19 cellular contexts compared by ENCODE assay signal in genomic region chr10:61960396-61961120, GRCh38. TPM values are rescaled to one million over a fixed set of nuclear protein-coding genes. Genes with fewer than 3 reads are reported as not detected.
DNase-seq lines count a peak whose midpoint lies in the region; ATAC-seq, FAIRE-seq and TF ChIP-seq lines count a peak whose summit lies in the region.
"Had no signal": no experiment of that assay in that cellular context is flagged by ENCODE, and none has a peak within 500 bp of the region (broad histone marks: within the 10 kb centered on the region; RNA-seq: fewer than 3 reads in every experiment).

No MANE protein-coding gene starts in this region.

- H3K79me1 ChIP-seq in IMR-90 (ENCODE audit: low read depth in 1 of 2, low read length in 2 of 2) = peaks cover 39 to 55% of the 10 kb centered on the region in 2 experiments

- no peaks in the 10 kb centered on the region for H3K9me3 Mint-ChIP-seq in activated T-helper 17 cell treated with anti-CD3 and anti-CD28 coated beads, Interleukin-2, amount 50 U/mL, for 72 hours
- H3K9me3 Mint-ChIP-seq: endodermal cell had no signal

- FAIRE-seq in HepG2 (lab: Jason Lieb, UNC) = no peak
- FAIRE-seq: kidney had no signal

- no peak overlapping the region for H3K23ac ChIP-seq in IMR-90 (ENCODE audit: low read depth, low read length)

- no peak overlapping the region for H3K56ac ChIP-seq in IMR-90 (ENCODE audit: extremely low read depth, insufficient read depth, low read length)

- dilution Hi-C loops in IMR-90 (cut with HindIII; ENCODE audit: low sequenced_read_pairs, unreplicated experiment) = no loop called here

- no TSS peak for BruUV-seq in HepG2 (replicated peaks; lab: Mats Ljungman, UMichigan)
- BruUV-seq in IMR-90 (replicated peaks; lab: Mats Ljungman, UMichigan) = no TSS peak

- no peak overlapping the region for H3K4me3 ChIP-seq in HepG2 (replicated peaks in 1 of 3; ENCODE audit: insufficient read depth in 1 of 3, low read depth in 2 of 3, low read length in 3 of 3)
- H3K4me3 ChIP-seq in right lobe of liver = no peak overlapping the region
- no peak overlapping the region for H3K4me3 ChIP-seq in IMR-90 (ENCODE audit: insufficient read depth, low read depth, low read length)
- H3K4me3 ChIP-seq in tibial artery = no peak overlapping the region
- H3K4me3 ChIP-seq: breast epithelium, coronary artery, lung, thyroid gland had no signal

- TF ChIP-seq CTCF in HepG2 (CRISPR knock-in tag; IDR thresholded peaks at IDR 0.05) (no peak), right lobe of liver (IDR thresholded peaks at IDR 0.05) (no peak), IMR-90 (conservative IDR thresholded peaks at IDR 0.05; ENCODE audit: low read depth, low read length) (no peak), tibial artery (IDR thresholded peaks at IDR 0.05) (no peak)

- no peaks in the 10 kb centered on the region for H4K20me1 ChIP-seq in HepG2 (ENCODE audit: insufficient read depth, low read length)
- H4K20me1 ChIP-seq in IMR-90 (ENCODE audit: insufficient read depth, low read length) = peaks cover 8% of the 10 kb centered on the region; the same call in 1 of the 2 replicates

- no peak overlapping the region; the same call in 1 of the 2 replicates for H4K5ac ChIP-seq in IMR-90 (ENCODE audit: low read depth, low read length)

- H3K9me1 ChIP-seq in IMR-90 (ENCODE audit: insufficient read depth, low read length) = peaks cover 17% of the 10 kb centered on the region

- no peak for TF ChIP-seq RAD21 in HepG2 (CRISPR knock-in tag; IDR thresholded peaks at IDR 0.05)
- no peak for TF ChIP-seq RAD21 in IMR-90 (IDR thresholded peaks at IDR 0.05; ENCODE audit: low read length)

- H3K4me1 Mint-ChIP-seq in activated T-helper 17 cell treated with anti-CD3 and anti-CD28 coated beads, Interleukin-2, amount 50 U/mL, for 72 hours = peaks cover 40% of the 10 kb centered on the region

- H3K36me3 ChIP-seq in HepG2 (replicated peaks in 1 of 2; ENCODE audit: control insufficient read depth in 1 of 2, insufficient read depth in 2 of 2, low read length in 2 of 2) (peaks cover 8 to 15% of the 10 kb centered on the region in 2 experiments), right lobe of liver (no peaks in the 10 kb centered on the region), IMR-90 (ENCODE audit: control insufficient read depth, insufficient read depth, low read length) (peaks cover 26% of the 10 kb centered on the region), tibial artery (no peaks in the 10 kb centered on the region)
- H3K36me3 ChIP-seq: breast epithelium, thyroid gland had no signal

- H4K91ac ChIP-seq in IMR-90 (ENCODE audit: insufficient read depth, low read depth, low read length) = no peak overlapping the region

- no peak overlapping the region for H2AK5ac ChIP-seq in IMR-90 (ENCODE audit: low read depth, low read length)

- no peak overlapping the region for H3K14ac ChIP-seq in IMR-90 (replicated peaks; ENCODE audit: low read depth, low read length)

- peak overlapping the region; percentile 65 for H3K27ac Mint-ChIP-seq in activated T-helper 17 cell treated with anti-CD3 and anti-CD28 coated beads, Interleukin-2, amount 50 U/mL, for 72 hours
- H3K27ac Mint-ChIP-seq: endodermal cell had no signal

- DNase-seq in HepG2 (ENCODE audit: low spot score) (no peak), right lobe of liver (no peak), IMR-90 (peak; percentile 32), tibial artery (no peak), GF-D8 (lab: John Stamatoyannopoulos, UW) (no peak)
- DNase-seq: DMS53; endodermal cell; kidney; NCI-H1694 treated with DMSO at 0.1 percent for 48 hours; SHP77 treated with DMSO at 0.1 percent for 48 hours; stimulated activated CD4-positive, alpha-beta T cell treated with anti-CD3 and anti-CD28 coated beads, Interleukin-1b, Interleukin-23, amount 100 ng/mL, for 48 hours; stimulated activated naive CD4-positive, alpha-beta T cell treated with Interleukin-2 at 50 U/mL for 16 hours; thyroid gland had no signal

- no peak overlapping the region for H2AK9ac ChIP-seq in IMR-90 (replicated peaks; ENCODE audit: low read depth, low read length, poor library complexity)

- 100% methylated on average over 2 of the region's 2 CpGs for WGBS in HepG2 (ENCODE audit: low lambda C conversion rate)
- WGBS in right lobe of liver (ENCODE audit: insufficient coverage, low coverage, low lambda C conversion rate, missing lambda C conversion rate) = 100% methylated on average over 2 of the region's 2 CpGs
- 100% methylated on average over 1 of the region's 2 CpGs; no CpG with 5 or more reads in 1 of the 2 experiments for WGBS in IMR-90 (ENCODE audit: extremely low coverage in 2 of 2, insufficient read length in 1 of 2), 2 experiments

- no peak overlapping the region for H3K18ac ChIP-seq in IMR-90 (ENCODE audit: low read depth, low read length)

- no peaks in the 10 kb centered on the region for H3K27me3 ChIP-seq in HepG2 (ENCODE audit: control insufficient read depth in 1 of 2, insufficient read depth in 2 of 2, low read length in 2 of 2)
- no peaks in the 10 kb centered on the region for H3K27me3 ChIP-seq in right lobe of liver
- H3K27me3 ChIP-seq in IMR-90 (ENCODE audit: control insufficient read depth, insufficient read depth, low read length) = no peaks in the 10 kb centered on the region
- H3K27me3 ChIP-seq in tibial artery = no peaks in the 10 kb centered on the region
- H3K27me3 ChIP-seq: breast epithelium, thyroid gland had no signal

- TF ChIP-seq POLR2A in HepG2 (IDR thresholded peaks at IDR 0.05; ENCODE audit: insufficient read depth in 1 of 2, low read depth in 2 of 2, low read length in 2 of 2) (no peak), right lobe of liver (IDR thresholded peaks at IDR 0.05) (no peak), IMR-90 (IDR thresholded peaks at IDR 0.05; ENCODE audit: low read depth, low read length) (no peak)

- in situ Hi-C loops in HepG2 (cut with HindIII; ENCODE audit: extremely low pct_ligation_motif_present, low pct_unique_long_range_greater_than_20kb) (no loop called here), IMR-90 (cut with MboI; ENCODE audit: low sequenced_read_pairs) (no loop called here)

- peaks cover 16% of the 10 kb centered on the region for H3K79me2 ChIP-seq in HepG2 (ENCODE audit: insufficient read depth, low read length)

- no peak overlapping the region for H2BK5ac ChIP-seq in IMR-90 (ENCODE audit: low read depth, low read length, poor library complexity, severe bottlenecking)

- H2BK15ac ChIP-seq in IMR-90 (ENCODE audit: low read depth, low read length) = no peak overlapping the region

- no peak overlapping the region for H3K27ac ChIP-seq in HepG2 (ENCODE audit: extremely low read length, insufficient read depth, low read length)
- H3K27ac ChIP-seq in right lobe of liver = no peak overlapping the region
- no peak overlapping the region for H3K27ac ChIP-seq in IMR-90 (ENCODE audit: insufficient read depth, low read length)
- peak overlapping the region; percentile 8 to 37 for H3K27ac ChIP-seq in tibial artery
- H3K27ac ChIP-seq: breast epithelium, coronary artery, KMS-11, thyroid gland had no signal

- no peak overlapping the region for H3K9ac ChIP-seq in HepG2 (ENCODE audit: insufficient read depth, low read depth, low read length)
- H3K9ac ChIP-seq in IMR-90 (ENCODE audit: low read depth, low read length) = no peak overlapping the region
- H3K9ac ChIP-seq: KMS-11 had no signal

- CTCF ChIA-PET in HepG2 (lab: Yijun Ruan, JAX; ENCODE audit: low intra/inter-chr PET ratio, low total read pairs) = no interaction called here
- CTCF ChIA-PET in IMR-90 (lab: Yijun Ruan, JAX) = no interaction called here

- H3K4me2 ChIP-seq in HepG2 (ENCODE audit: low read depth, low read length) (no peak overlapping the region), IMR-90 (ENCODE audit: low read depth, low read length) (no peak overlapping the region)
- H3K4me2 ChIP-seq: KMS-11 had no signal

- H3K27me3 Mint-ChIP-seq in activated T-helper 17 cell treated with anti-CD3 and anti-CD28 coated beads, Interleukin-2, amount 50 U/mL, for 72 hours = no peaks in the 10 kb centered on the region

- intact Hi-C loops in HepG2 (cut with micrococcal nuclease; ENCODE audit: unreplicated experiment) = loop anchor here (10.0 kb wide), 2 partner anchors 126 to 304 kb away; partner anchors contain the start of gene RTKN2
- intact Hi-C loops in right lobe of liver (cut with DNase I) = no loop called here
- intact Hi-C loops in IMR-90 (cut with micrococcal nuclease) = no loop called here
- intact Hi-C loops in tibial artery (cut with DNase I; ENCODE audit: low total_unique reads) = no loop called here

- H2BK120ac ChIP-seq in IMR-90 (ENCODE audit: low read depth, low read length) = no peak overlapping the region

- H3K4me1 ChIP-seq in HepG2 (ENCODE audit: insufficient read depth, low read length) = peaks cover 43% of the 10 kb centered on the region
- peaks cover 0 to 27% (median 2%) of the 10 kb centered on the region in 4 donors for H3K4me1 ChIP-seq in right lobe of liver
- peaks cover 16% of the 10 kb centered on the region for H3K4me1 ChIP-seq in IMR-90 (ENCODE audit: control insufficient read depth, insufficient read depth, low read length)
- peaks cover 0 to 64% (median 7%) of the 10 kb centered on the region in 4 donors for H3K4me1 ChIP-seq in tibial artery
- H3K4me1 ChIP-seq: breast epithelium, thyroid gland had no signal

- H2BK20ac ChIP-seq in IMR-90 (ENCODE audit: low read depth, low read length) = no peak overlapping the region

- H3K4me3 Mint-ChIP-seq in activated T-helper 17 cell treated with anti-CD3 and anti-CD28 coated beads, Interleukin-2, amount 50 U/mL, for 72 hours = peak overlapping the region; percentile 56
- H3K4me3 Mint-ChIP-seq: endodermal cell had no signal

- H3K36me3 Mint-ChIP-seq in activated T-helper 17 cell treated with anti-CD3 and anti-CD28 coated beads, Interleukin-2, amount 50 U/mL, for 72 hours (ENCODE audit: low read depth) = peaks cover 83% of the 10 kb centered on the region

- no peaks in the 10 kb centered on the region for H3K9me3 ChIP-seq in HepG2 (ENCODE audit: low read length)
- H3K9me3 ChIP-seq in right lobe of liver = no peaks in the 10 kb centered on the region
- H3K9me3 ChIP-seq in IMR-90 (ENCODE audit: control insufficient read depth, insufficient read depth, low read length) = no peaks in the 10 kb centered on the region
- no peaks in the 10 kb centered on the region for H3K9me3 ChIP-seq in tibial artery
- H3K9me3 ChIP-seq: breast epithelium, thyroid gland had no signal

- no peak overlapping the region for H4K8ac ChIP-seq in IMR-90 (ENCODE audit: low read depth in 2 of 2, low read length in 2 of 2)

- POLR2A ChIA-PET in HepG2 (lab: Yijun Ruan, JAX) (no interaction called here), IMR-90 (lab: Charles Lee; ENCODE audit: unreplicated experiment) (no interaction called here)

- H3K4ac ChIP-seq in IMR-90 (ENCODE audit: low read depth, low read length) = no peak overlapping the region

- no peak overlapping the region for H2AFZ ChIP-seq in HepG2 (ENCODE audit: low read length)
- H2AFZ ChIP-seq in IMR-90 (replicated peaks; ENCODE audit: low read length, poor library complexity) = no peak overlapping the region

- no peak for ATAC-seq in HepG2
- ATAC-seq in right lobe of liver = no peak
- no peak for ATAC-seq in IMR-90 (ENCODE audit: low read depth)
- no peak for ATAC-seq in activated T-helper 17 cell treated with anti-CD3 and anti-CD28 coated beads, Interleukin-2, amount 50 U/mL, for 72 hours (replicated peaks)
- ATAC-seq in GM18498 (IDR thresholded peaks at IDR 0.05; ENCODE audit: unreplicated experiment) = no peak

- no peak for TF ChIP-seq EP300 in HepG2 (IDR thresholded peaks at IDR 0.05; ENCODE audit: low read depth in 2 of 2, low read length in 2 of 2)
- no peak for TF ChIP-seq EP300 in HepG2 (CRISPR knock-in tag; IDR thresholded peaks at IDR 0.05; ENCODE audit: borderline replicate concordance)

RNA-seq across cellular contexts. Expression of gene ARID5B, which starts 59.1 kb away (rescaled TPM):
- total RNA-seq in HepG2 (2016; rRNA removed; fragmentation: Illumina TruSeq; extraction: Trizol) (6.2 and 7.9 TPM in 2 replicates), right lobe of liver (10 to 100 TPM in 1 of 6 experiments, 1 to 10 TPM in 5; 2.7 to 10.5 (median 5.3) TPM), IMR-90 (2012; rRNA removed) (125 and 140 TPM in 2 replicates)
- 0.51 and 1.4 TPM in 2 replicates for total RNA-seq in HepG2 (2016; cell fraction: cytosol; rRNA removed; fragmentation: Illumina TruSeq; extraction: Trizol; ENCODE audit: low read depth)
- total RNA-seq in HepG2 (2016; cell fraction: insoluble cytoplasmic fraction; rRNA removed; fragmentation: Illumina TruSeq; extraction: Trizol) = 6.4 and 7.4 TPM in 2 replicates
- 2.4 and 2.6 TPM in 2 replicates for total RNA-seq in HepG2 (2016; cell fraction: membrane; rRNA removed; fragmentation: Illumina TruSeq; extraction: Trizol)
- 14.1 and 15.4 TPM in 2 replicates for total RNA-seq in HepG2 (2016; cell fraction: nucleus; rRNA removed; fragmentation: Illumina TruSeq; extraction: Trizol)
- polyA plus RNA-seq in HepG2 (2011; rRNA removed) (14.5 and 21.1 TPM in 2 replicates), IMR-90 (2012; rRNA removed) (41.0 and 43.7 TPM in 2 replicates)
- 10.9 and 13.9 TPM in 2 replicates for polyA plus RNA-seq in HepG2 (2011; cell fraction: cytosol; rRNA removed)
- polyA plus RNA-seq in HepG2 (2011; cell fraction: nucleus; rRNA removed) = 14.6 and 21.9 TPM in 2 replicates
- 14.5 and 16.7 TPM in 2 replicates for polyA plus RNA-seq in HepG2 (2012)
- polyA plus RNA-seq in HepG2 (2016; cell fraction: cytosol; fragmentation: Illumina TruSeq; extraction: Trizol; ENCODE audit: low read depth) = 0.14 and 0.15 TPM in 2 replicates
- polyA plus RNA-seq in HepG2 (2016; cell fraction: insoluble cytoplasmic fraction; fragmentation: Illumina TruSeq; extraction: Trizol; ENCODE audit: low read depth) = 4.7 and 5.3 TPM in 2 replicates
- 0.54 and 0.63 TPM in 2 replicates for polyA plus RNA-seq in HepG2 (2016; cell fraction: membrane; fragmentation: Illumina TruSeq; extraction: Trizol; ENCODE audit: low read depth)
- 6.4 and 7.2 TPM in 2 replicates for polyA plus RNA-seq in HepG2 (2016; cell fraction: nucleus; fragmentation: Illumina TruSeq; extraction: Trizol; ENCODE audit: insufficient read depth, low read depth)
- polyA minus RNA-seq in HepG2 (2011; rRNA and poly(A)+ RNA removed; ENCODE audit: low replicate concordance) = 50.5 and 55.3 TPM in 2 replicates
- 30.8 and 33.9 TPM in 2 replicates for polyA minus RNA-seq in HepG2 (2011; cell fraction: cytosol; rRNA and poly(A)+ RNA removed)
- polyA minus RNA-seq in HepG2 (2011; cell fraction: nucleus; rRNA and poly(A)+ RNA removed) = 111 and 117 TPM in 2 replicates
- 13.5 and 19.6 TPM in 2 replicates for polyA plus RNA-seq in IMR-90 (2012; cell fraction: cytosol; rRNA removed)
- 21.1 and 46.7 TPM in 2 replicates for polyA plus RNA-seq in IMR-90 (2012; cell fraction: nucleus; rRNA removed; ENCODE audit: low replicate concordance)
- 10 to 100 TPM; 65.5 to 93.8 TPM for total RNA-seq in activated T-helper 17 cell treated with anti-CD3 and anti-CD28 coated beads, Interleukin-2, amount 50 U/mL, for 72 hours

Comparison
In these comparisons a context has a peak if more than half of its experiments do, and no peak if none do; other contexts are left out.
1. H3K27ac ChIP-seq: peak in tibial artery (2 of 2); none in HepG2 (single experiment), right lobe of liver (0 of 3) and IMR-90 (single experiment).